16 cellular contexts compared by ENCODE assay signal in genomic region chr9:93625000-93625399, GRCh38. TPM values are rescaled to one million over a fixed set of nuclear protein-coding genes. Genes with fewer than 3 reads are reported as not detected.
DNase-seq lines count a peak whose midpoint lies in the region; ATAC-seq, FAIRE-seq and TF ChIP-seq lines count a peak whose summit lies in the region.
"Had no signal": no experiment of that assay in that cellular context is flagged by ENCODE, and none has a peak within 500 bp of the region (broad histone marks: within the 10 kb centered on the region; RNA-seq: fewer than 3 reads in every experiment).

No MANE protein-coding gene starts in this region.

- no peak overlapping the region for H3K56ac ChIP-seq in IMR-90 (ENCODE audit: extremely low read depth, insufficient read depth, low read length)

- no peak overlapping the region for H3K23ac ChIP-seq in IMR-90 (ENCODE audit: low read depth, low read length)

- H4K5ac ChIP-seq in IMR-90 (ENCODE audit: low read depth, low read length), result no peak overlapping the region

- H2BK120ac ChIP-seq in IMR-90 (ENCODE audit: low read depth, low read length), result no peak overlapping the region

- dilution Hi-C loops in IMR-90 (cut with HindIII; ENCODE audit: low sequenced_read_pairs, unreplicated experiment), result no loop called here
- dilution Hi-C loops in keratinocyte (cut with MboI; ENCODE audit: extremely low pct_ligation_motif_present, low sequenced_read_pairs), result no loop called here

- no peak overlapping the region for H4K8ac ChIP-seq in IMR-90 (ENCODE audit: low read depth in 2 of 2, low read length in 2 of 2)

- intact Hi-C loops in IMR-90 (cut with micrococcal nuclease), result no loop called here
- intact Hi-C loops in Caco-2 (cut with micrococcal nuclease; ENCODE audit: unreplicated experiment), result no loop called here

- H3K4me1 ChIP-seq in IMR-90 (ENCODE audit: control insufficient read depth, insufficient read depth, low read length), result no peaks in the 10 kb centered on the region
- no peaks in the 10 kb centered on the region for H3K4me1 ChIP-seq in keratinocyte (ENCODE audit: control insufficient read depth, extremely low read depth, insufficient read depth, low read length)
- no peaks in the 10 kb centered on the region for H3K4me1 ChIP-seq in Caco-2
- H3K4me1 ChIP-seq: BLaER1 had no signal

- H4K20me1 ChIP-seq in IMR-90 (ENCODE audit: insufficient read depth, low read length) (peaks cover 40% of the 10 kb centered on the region), keratinocyte (ENCODE audit: control insufficient read depth, extremely low read depth, insufficient read depth, low read length) (no peaks in the 10 kb centered on the region)

- H2AK9ac ChIP-seq in IMR-90 (replicated peaks; ENCODE audit: low read depth, low read length, poor library complexity), result no peak overlapping the region

- H3K9me3 ChIP-seq in IMR-90 (ENCODE audit: control insufficient read depth, insufficient read depth, low read length) (peaks cover 3% of the 10 kb centered on the region; the same call in 1 of the 2 replicates), keratinocyte (ENCODE audit: control insufficient read depth, low read depth, low read length) (peaks cover 4% of the 10 kb centered on the region), Caco-2 (no peaks in the 10 kb centered on the region)

- BruUV-seq in IMR-90 (replicated peaks; lab: Mats Ljungman, UMichigan), result no TSS peak
- BruUV-seq in Caco-2 (replicated peaks; lab: Mats Ljungman, UMichigan), result no TSS peak

- no peak for ATAC-seq in IMR-90 (ENCODE audit: low read depth)
- no peak for ATAC-seq in GM19324 (IDR thresholded peaks at IDR 0.05; ENCODE audit: low FRiP score, unreplicated experiment)
- no peak for ATAC-seq in activated CD8-positive, alpha-beta memory T cell treated with anti-CD3 and anti-CD28 coated beads, Interleukin-2, amount 10 ng/mL, durations not matched to agents 7 days and 5 days

- no peak for TF ChIP-seq POLR2A in IMR-90 (IDR thresholded peaks at IDR 0.05; ENCODE audit: low read depth, low read length)

- peaks cover 38% of the 10 kb centered on the region for H3K79me2 ChIP-seq in keratinocyte (ENCODE audit: control insufficient read depth, insufficient read depth, low read length)

- POLR2A ChIA-PET in IMR-90 (lab: Charles Lee; ENCODE audit: unreplicated experiment) (no interaction called here), Caco-2 (lab: Charles Lee) (no interaction called here)

- no peak overlapping the region for H3K18ac ChIP-seq in IMR-90 (ENCODE audit: low read depth, low read length)

- H2BK15ac ChIP-seq in IMR-90 (ENCODE audit: low read depth, low read length), result no peak overlapping the region

- in situ Hi-C loops in IMR-90 (cut with MboI; ENCODE audit: low sequenced_read_pairs), result no loop called here

- no peaks in the 10 kb centered on the region for H3K27me3 ChIP-seq in IMR-90 (ENCODE audit: control insufficient read depth, insufficient read depth, low read length)
- H3K27me3 ChIP-seq in bronchial epithelial cell (ENCODE audit: control insufficient read depth, insufficient read depth, low read length), result no peaks in the 10 kb centered on the region
- H3K27me3 ChIP-seq in keratinocyte (ENCODE audit: control insufficient read depth, extremely low read depth, insufficient read depth, low read length), result no peaks in the 10 kb centered on the region
- H3K27me3 ChIP-seq in Caco-2 (replicated peaks; ENCODE audit: control insufficient read depth, insufficient read depth, low read length), result no peaks in the 10 kb centered on the region
- H3K27me3 ChIP-seq: BLaER1 had no signal

- H3K36me3 Mint-ChIP-seq in Caco-2 (ENCODE audit: insufficient read depth, unreplicated experiment), result no peaks in the 10 kb centered on the region
- peaks cover 16% of the 10 kb centered on the region for H3K36me3 Mint-ChIP-seq in activated CD8-positive, alpha-beta memory T cell treated with anti-CD3 and anti-CD28 coated beads, Interleukin-2, amount 10 ng/mL, durations not matched to agents 7 days and 5 days
- H3K36me3 Mint-ChIP-seq: IgD-negative memory B cell had no signal

- no peaks in the 10 kb centered on the region for H3K27me3 Mint-ChIP-seq in Caco-2 (ENCODE audit: insufficient read depth, unreplicated experiment)
- no peaks in the 10 kb centered on the region for H3K27me3 Mint-ChIP-seq in activated CD8-positive, alpha-beta memory T cell treated with anti-CD3 and anti-CD28 coated beads, Interleukin-2, amount 10 ng/mL, durations not matched to agents 7 days and 5 days
- H3K27me3 Mint-ChIP-seq: IgD-negative memory B cell had no signal

- no peak overlapping the region for H4K91ac ChIP-seq in IMR-90 (ENCODE audit: insufficient read depth, low read depth, low read length)

- TF ChIP-seq CTCF in IMR-90 (conservative IDR thresholded peaks at IDR 0.05; ENCODE audit: low read depth, low read length) (no peak), bronchial epithelial cell (IDR thresholded peaks at IDR 0.05; ENCODE audit: insufficient read depth, low read length, severe bottlenecking) (no peak), keratinocyte (optimal IDR thresholded peaks at IDR 0.05 in 1 of 3, IDR thresholded peaks at IDR 0.05 in 1 of 3, conservative IDR thresholded peaks at IDR 0.05 in 1 of 3; ENCODE audit: extremely low read depth in 1 of 3, insufficient read depth in 2 of 3, low read length in 3 of 3) (no peak), Caco-2 (IDR thresholded peaks at IDR 0.05; ENCODE audit: insufficient read depth in 1 of 2, low read depth in 1 of 2, low read length in 1 of 2, severe bottlenecking in 1 of 2, unreplicated experiment in 1 of 2) (no peak)

- H3K14ac ChIP-seq in IMR-90 (replicated peaks; ENCODE audit: low read depth, low read length), result no peak overlapping the region

- no peak overlapping the region for H3K27ac Mint-ChIP-seq in Caco-2 (ENCODE audit: unreplicated experiment)
- no peak overlapping the region for H3K27ac Mint-ChIP-seq in activated CD8-positive, alpha-beta memory T cell treated with anti-CD3 and anti-CD28 coated beads, Interleukin-2, amount 10 ng/mL, durations not matched to agents 7 days and 5 days
- H3K27ac Mint-ChIP-seq: CD8-positive, alpha-beta memory T cell; IgD-negative memory B cell had no signal

- H3K9me1 ChIP-seq in IMR-90 (ENCODE audit: insufficient read depth, low read length) (no peaks in the 10 kb centered on the region; the same call in 1 of the 2 replicates), keratinocyte (ENCODE audit: control insufficient read depth, extremely low read depth, insufficient read depth, low read length) (no peaks in the 10 kb centered on the region)

- H3K9me3 Mint-ChIP-seq in Caco-2 (ENCODE audit: unreplicated experiment), result no peaks in the 10 kb centered on the region
- H3K9me3 Mint-ChIP-seq in activated CD8-positive, alpha-beta memory T cell treated with anti-CD3 and anti-CD28 coated beads, Interleukin-2, amount 10 ng/mL, durations not matched to agents 7 days and 5 days (ENCODE audit: low read depth), result peaks cover 13% of the 10 kb centered on the region

- H3K36me3 ChIP-seq in IMR-90 (ENCODE audit: control insufficient read depth, insufficient read depth, low read length), result no peaks in the 10 kb centered on the region
- H3K36me3 ChIP-seq in bronchial epithelial cell (ENCODE audit: control insufficient read depth, insufficient read depth, low read length), result peaks cover 2% of the 10 kb centered on the region
- no peaks in the 10 kb centered on the region for H3K36me3 ChIP-seq in keratinocyte (ENCODE audit: control insufficient read depth in 2 of 2, extremely low read depth in 1 of 2, insufficient read depth in 2 of 2, low read length in 2 of 2)
- H3K36me3 ChIP-seq in Caco-2 (ENCODE audit: control insufficient read depth, insufficient read depth, low read length), result no peaks in the 10 kb centered on the region

- no peak overlapping the region for H2AFZ ChIP-seq in IMR-90 (replicated peaks; ENCODE audit: low read length, poor library complexity)
- no peak overlapping the region for H2AFZ ChIP-seq in keratinocyte (ENCODE audit: control insufficient read depth, low read length)

- no CpG with 5 or more reads among the region's 1 CpG for WGBS in IMR-90 (ENCODE audit: extremely low coverage in 2 of 2, insufficient read length in 1 of 2), 2 experiments

- TF ChIP-seq RAD21 in IMR-90 (IDR thresholded peaks at IDR 0.05; ENCODE audit: low read length), result no peak

- H3K9ac ChIP-seq in IMR-90 (ENCODE audit: low read depth, low read length) (no peak overlapping the region), keratinocyte (ENCODE audit: control insufficient read depth, extremely low read depth, insufficient read depth, low read length) (no peak overlapping the region)
- H3K9ac ChIP-seq: BLaER1 had no signal

- H3K79me1 ChIP-seq in IMR-90 (ENCODE audit: low read depth in 1 of 2, low read length in 2 of 2), result peaks cover 35 to 58% of the 10 kb centered on the region in 2 experiments

- H3K27ac ChIP-seq in IMR-90 (ENCODE audit: insufficient read depth, low read length) (no peak overlapping the region), keratinocyte (ENCODE audit: control insufficient read depth, insufficient read depth, low read length) (no peak overlapping the region)
- H3K27ac ChIP-seq: 22Rv1, BLaER1 had no signal

- H3K4ac ChIP-seq in IMR-90 (ENCODE audit: low read depth, low read length), result no peak overlapping the region

- peak; percentile 5 for DNase-seq in DMS53 (lab: John Stamatoyannopoulos, UW)
- no peak for DNase-seq in DMS53 treated with DMSO at 0.1 percent for 48 hours (lab: John Stamatoyannopoulos, UW; ENCODE audit: unreplicated experiment)
- DNase-seq in IMR-90, result peak; percentile 11
- peak; percentile 30 for DNase-seq in bronchial epithelial cell (ENCODE audit: low read depth)
- DNase-seq in keratinocyte (ENCODE audit: low read depth, low spot score), result no peak
- DNase-seq in Caco-2, result no peak
- no peak for DNase-seq in activated CD8-positive, alpha-beta memory T cell treated with anti-CD3 and anti-CD28 coated beads, Interleukin-2, amount 10 ng/mL, durations not matched to agents 7 days and 5 days
- DNase-seq: DND-41, GF-D8, H7, KG1 had no signal

- FAIRE-seq in bronchial epithelial cell (lab: Jason Lieb, UNC) (no peak), keratinocyte (lab: Jason Lieb, UNC) (peak; percentile 23)

- no peak overlapping the region for H3K4me3 Mint-ChIP-seq in Caco-2 (ENCODE audit: unreplicated experiment)
- no peak overlapping the region for H3K4me3 Mint-ChIP-seq in activated CD8-positive, alpha-beta memory T cell treated with anti-CD3 and anti-CD28 coated beads, Interleukin-2, amount 10 ng/mL, durations not matched to agents 7 days and 5 days
- H3K4me3 Mint-ChIP-seq: CD8-positive, alpha-beta memory T cell; IgD-negative memory B cell had no signal

- H2AK5ac ChIP-seq in IMR-90 (ENCODE audit: low read depth, low read length), result no peak overlapping the region

- H3K4me1 Mint-ChIP-seq in Caco-2 (ENCODE audit: low read depth, unreplicated experiment), result no peaks in the 10 kb centered on the region
- no peaks in the 10 kb centered on the region for H3K4me1 Mint-ChIP-seq in activated CD8-positive, alpha-beta memory T cell treated with anti-CD3 and anti-CD28 coated beads, Interleukin-2, amount 10 ng/mL, durations not matched to agents 7 days and 5 days

- CTCF ChIA-PET in IMR-90 (lab: Yijun Ruan, JAX) (no interaction called here), Caco-2 (lab: Charles Lee) (no interaction called here)
- CTCF ChIA-PET in activated CD8-positive, alpha-beta memory T cell treated with anti-CD3 and anti-CD28 coated beads, Interleukin-2, amount 10 ng/mL, durations not matched to agents 7 days and 5 days (lab: Charles Lee), result no interaction called here

- H3K4me3 ChIP-seq in IMR-90 (ENCODE audit: insufficient read depth, low read depth, low read length) (no peak overlapping the region), bronchial epithelial cell (ENCODE audit: low read depth, low read length) (no peak overlapping the region), keratinocyte (ENCODE audit: control insufficient read depth in 2 of 3, extremely low read depth in 1 of 3, insufficient read depth in 2 of 3, low read depth in 1 of 3, low read length in 3 of 3) (no peak overlapping the region), Caco-2 (ENCODE audit: low read depth, low read length) (no peak overlapping the region)
- H3K4me3 ChIP-seq: BLaER1 had no signal

- no peak overlapping the region for H2BK20ac ChIP-seq in IMR-90 (ENCODE audit: low read depth, low read length)

- H2BK5ac ChIP-seq in IMR-90 (ENCODE audit: low read depth, low read length, poor library complexity, severe bottlenecking), result no peak overlapping the region

- no peak overlapping the region for H3K4me2 ChIP-seq in IMR-90 (ENCODE audit: low read depth, low read length)
- H3K4me2 ChIP-seq in keratinocyte (ENCODE audit: control insufficient read depth, extremely low read depth, insufficient read depth, low read depth, low read length), result no peak overlapping the region
- H3K4me2 ChIP-seq: BLaER1 had no signal

RNA-seq across cellular contexts. Expression of gene PHF2, which starts 48.6 kb away (rescaled TPM):
- total RNA-seq in IMR-90 (2012; rRNA removed), result 5.9 and 6.9 TPM in 2 replicates
- 9.5 and 9.6 TPM in 2 replicates for polyA plus RNA-seq in IMR-90 (2012; rRNA removed)
- polyA plus RNA-seq in IMR-90 (2012; cell fraction: cytosol; rRNA removed), result 5.9 and 8.8 TPM in 2 replicates
- polyA plus RNA-seq in IMR-90 (2012; cell fraction: nucleus; rRNA removed; ENCODE audit: low replicate concordance), result 21.2 and 22.2 TPM in 2 replicates
- 10.0 and 10.9 TPM in 2 replicates for total RNA-seq in bronchial epithelial cell
- 3.7 to 6.6 TPM (median 5.1 TPM) in 3 replicates for polyA plus RNA-seq in keratinocyte
- 2.8 TPM for polyA plus RNA-seq in keratinocyte (2011; ENCODE audit: low read depth)
- 3.0 and 3.6 TPM in 2 replicates for polyA plus RNA-seq in keratinocyte (2011; cell fraction: cytosol; rRNA removed)
- 7.4 and 8.4 TPM in 2 replicates for polyA plus RNA-seq in keratinocyte (2011; cell fraction: nucleus; rRNA removed)
- polyA plus RNA-seq in keratinocyte (2012; ENCODE audit: low replicate concordance), result 5.4 and 7.9 TPM in 2 replicates
- 2.9 to 5.9 TPM (median 4.3 TPM) in 3 replicates for polyA minus RNA-seq in keratinocyte
- 5.0 TPM for polyA minus RNA-seq in keratinocyte (2011; cell fraction: cytosol; rRNA and poly(A)+ RNA removed)
- polyA minus RNA-seq in keratinocyte (2011; cell fraction: nucleus; rRNA and poly(A)+ RNA removed), result 4.2 and 5.0 TPM in 2 replicates
- total RNA-seq in Caco-2 (2022), result 10.2 and 10.3 TPM in 2 replicates
- 10 to 100 TPM; 25.1 to 26.3 TPM for total RNA-seq in activated CD8-positive, alpha-beta memory T cell treated with anti-CD3 and anti-CD28 coated beads, Interleukin-2, amount 10 ng/mL, durations not matched to agents 7 days and 5 days

Comparison
In these comparisons a context has a peak if more than half of its experiments do, and no peak if none do; other contexts are left out.
1. DNase-seq: peak in DMS53 (single experiment), IMR-90 (single experiment) and bronchial epithelial cell (single experiment); none in DMS53 treated with DMSO at 0.1 percent for 48 hours (single experiment), keratinocyte (single experiment), Caco-2 (0 of 2) and activated CD8-positive, alpha-beta memory T cell treated with anti-CD3 and anti-CD28 coated beads, Interleukin-2, amount 10 ng/mL, durations not matched to agents 7 days and 5 days (single experiment).